ENCODE assay signal across 29 cellular contexts in genomic region chr11:78083036-78083435, GRCh38. TPM values are rescaled to one million over a fixed set of nuclear protein-coding genes. Genes with fewer than 3 reads are reported as not detected.
"Had no signal": no experiment of that assay in that cellular context is flagged by ENCODE, and none has a peak within 500 bp of the region (broad histone marks: within the 10 kb centered on the region; RNA-seq: fewer than 3 reads in every experiment).

No MANE protein-coding gene starts in this region.

- H3K4me3 ChIP-seq: esophagus squamous epithelium, lung, ovary, psoas muscle, transverse colon had no signal

- H3K36me3 ChIP-seq: esophagus squamous epithelium, neutrophil, ovary, transverse colon had no signal

- H3K27me3 ChIP-seq: esophagus squamous epithelium, neutrophil, ovary, transverse colon had no signal

- ATAC-seq: activated naive CD4-positive, alpha-beta T cell treated with anti-CD3 and anti-CD28 coated beads, Interleukin-2, amount 50 U/mL, for 72 hours; activated T-helper 17 cell treated with anti-CD3 and anti-CD28 coated beads, Interleukin-2, amount 50 U/mL, for 72 hours; left lobe of liver; natural killer cell; psoas muscle; right cardiac atrium; stimulated activated effector memory CD8-positive, alpha-beta T cell treated with anti-CD3 and anti-CD28 coated beads, Interleukin-12 subunit alpha, Interleukin-12 subunit beta, amount 100 ng/mL, for 72 hours; stimulated activated naive CD8-positive, alpha-beta T cell treated with anti-CD3 and anti-CD28 coated beads, Interleukin-15, amount 100 ng/mL, for 72 hours; WTC11 had no signal

- H3K9me3 ChIP-seq: esophagus squamous epithelium, neutrophil, ovary, psoas muscle, transverse colon had no signal

- DNase-seq: activated CD4-positive, alpha-beta T cell treated with anti-CD3 and anti-CD28 coated beads, Interleukin-2, amount 50 U/mL, for 4 hours; activated CD8-positive, alpha-beta memory T cell treated with anti-CD3 and anti-CD28 coated beads for 24 hours; activated CD8-positive, alpha-beta memory T cell treated with anti-CD3 and anti-CD28 coated beads, Interleukin-2, amount 50 U/mL, for 4 hours; activated T-cell treated with anti-CD3 and anti-CD28 coated beads, Interleukin-2, amount 50 U/mL, for 24 hours; aorta; cerebellar nuclear complex; cortex of kidney; endodermal cell; esophagus squamous epithelium; kidney; natural killer cell; ovary; psoas muscle; right cardiac atrium; small intestine; stimulated activated CD4-positive, alpha-beta T cell treated with anti-CD3 and anti-CD28 coated beads, Interleukin-2, amount 100 ng/mL, for 24 hours; stimulated activated naive CD8-positive, alpha-beta T cell treated with anti-CD3 and anti-CD28 coated beads, Interleukin-15, amount 100 ng/mL, for 72 hours; T-helper 9 cell; transverse colon had no signal

- FAIRE-seq: bronchial epithelial cell, kidney, small intestine had no signal

- H3K27ac ChIP-seq: neutrophil, ovary, psoas muscle, transverse colon had no signal

RNA-seq across cellular contexts. Expression of gene THRSP, which starts 19.4 kb away (rescaled TPM):
- total RNA-seq: activated naive CD4-positive, alpha-beta T cell treated with anti-CD3 and anti-CD28 coated beads, Interleukin-2, amount 50 U/mL, for 72 hours; activated T-helper 17 cell treated with anti-CD3 and anti-CD28 coated beads, Interleukin-2, amount 50 U/mL, for 72 hours; bronchial epithelial cell; endodermal cell; esophagus squamous epithelium; fibroblast of villous mesenchyme; kidney; lung; natural killer cell; T-helper 1 cell treated with Interleukin-12 subunit alpha and Interleukin-12 subunit beta and Interleukin-4 antibody, amounts not matched to agents 30 ng/mL and 1 ng/mL, for 36 hours; transverse colon; WTC11 had no signal
